Comparison of ENCODE assay signal across 17 cellular contexts in the genomic region with DNA sequence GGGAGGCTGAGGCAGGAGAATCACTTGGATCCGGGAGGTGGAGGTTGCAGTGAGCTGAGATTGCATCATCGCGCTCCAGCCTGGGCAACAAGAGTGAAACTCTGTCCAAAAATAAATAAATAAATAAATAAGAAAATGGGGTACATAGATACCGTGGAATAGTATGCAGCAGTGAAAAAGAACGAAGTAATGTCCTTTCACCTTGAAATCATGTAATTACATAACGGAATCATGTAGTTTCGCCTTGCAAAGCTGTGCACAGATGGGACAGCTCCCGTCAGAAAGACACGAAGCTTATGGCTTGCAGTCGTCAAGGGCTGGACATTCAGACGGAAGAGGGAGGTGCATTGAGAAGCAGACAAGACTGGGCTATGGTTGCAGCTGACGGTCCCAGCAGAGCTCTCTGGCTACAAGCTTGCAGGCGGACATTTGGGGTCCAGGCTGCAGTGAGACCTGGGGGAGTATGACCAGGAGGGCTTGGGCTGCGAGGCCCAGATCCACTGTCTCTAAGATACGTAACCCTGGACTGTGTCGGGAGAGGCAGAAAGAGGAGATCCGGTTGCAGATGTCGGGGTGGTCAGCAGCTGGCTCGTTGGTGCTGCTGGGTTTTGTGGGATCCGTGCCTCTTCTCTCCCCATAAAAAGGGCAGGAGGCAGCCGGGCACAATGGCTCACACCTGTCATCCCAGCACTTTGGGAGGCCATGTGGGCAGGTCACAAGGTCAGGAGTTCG. TPM values are rescaled to one million over a fixed set of nuclear protein-coding genes. Genes with fewer than 3 reads are reported as not detected.
DNase-seq lines count a peak whose midpoint lies in the region; ATAC-seq and TF ChIP-seq lines count a peak whose summit lies in the region.
"Had no signal": no experiment of that assay in that cellular context is flagged by ENCODE, and none has a peak within 500 bp of the region (broad histone marks: within the 10 kb centered on the region; RNA-seq: fewer than 3 reads in every experiment).

No MANE protein-coding gene starts in this region.

- no peak for TF ChIP-seq POLR2A in tibial nerve (IDR thresholded peaks at IDR 0.05)

- peaks cover 12% of the 10 kb centered on the region for H3K4me1 Mint-ChIP-seq in activated CD4-positive, alpha-beta T cell treated with anti-CD3 and anti-CD28 coated beads, Interleukin-2, amount 10 ng/mL, durations not matched to agents 7 days and 5 days
- peaks cover 7% of the 10 kb centered on the region for H3K4me1 Mint-ChIP-seq in activated CD4-positive, alpha-beta T cell treated with anti-CD3 and anti-CD28 coated beads for 36 hours
- H3K4me1 Mint-ChIP-seq in activated CD8-positive, alpha-beta memory T cell treated with anti-CD3 and anti-CD28 coated beads, Interleukin-2, amount 10 ng/mL, durations not matched to agents 7 days and 5 days = peaks cover 9% of the 10 kb centered on the region
- H3K4me1 Mint-ChIP-seq in osteocyte (ENCODE audit: unreplicated experiment) = no peaks in the 10 kb centered on the region

- peak overlapping the region in 6 of 11 experiments; percentile 14 to 62 (median 42); a peak in 5 of 22 replicates for H3K9ac ChIP-seq in BLaER1 treated with 17β-estradiol and CSF1 and Interleukin-3, amounts not matched to agents 10 nM and 100 nM

- intact Hi-C loops in activated CD4-positive, alpha-beta T cell treated with anti-CD3 and anti-CD28 coated beads for 36 hours (cut with DNase I, micrococcal nuclease) = no loop called here

- H3K27me3 Mint-ChIP-seq in activated CD4-positive, alpha-beta T cell treated with anti-CD3 and anti-CD28 coated beads, Interleukin-2, amount 10 ng/mL, durations not matched to agents 7 days and 5 days = no peaks in the 10 kb centered on the region
- no peaks in the 10 kb centered on the region for H3K27me3 Mint-ChIP-seq in activated CD4-positive, alpha-beta T cell treated with anti-CD3 and anti-CD28 coated beads for 36 hours
- H3K27me3 Mint-ChIP-seq in activated CD8-positive, alpha-beta memory T cell treated with anti-CD3 and anti-CD28 coated beads, Interleukin-2, amount 10 ng/mL, durations not matched to agents 7 days and 5 days = no peaks in the 10 kb centered on the region
- H3K27me3 Mint-ChIP-seq in osteocyte (ENCODE audit: unreplicated experiment) = no peaks in the 10 kb centered on the region

- CTCF ChIA-PET in activated CD4-positive, alpha-beta T cell treated with anti-CD3 and anti-CD28 coated beads, Interleukin-2, amount 10 ng/mL, durations not matched to agents 7 days and 5 days (lab: Charles Lee) = no interaction called here
- CTCF ChIA-PET in activated CD4-positive, alpha-beta T cell treated with anti-CD3 and anti-CD28 coated beads for 36 hours (lab: Charles Lee) = no interaction called here
- CTCF ChIA-PET in activated CD8-positive, alpha-beta memory T cell treated with anti-CD3 and anti-CD28 coated beads, Interleukin-2, amount 10 ng/mL, durations not matched to agents 7 days and 5 days (lab: Charles Lee) = no interaction called here

- H3K9me3 Mint-ChIP-seq in activated CD4-positive, alpha-beta T cell treated with anti-CD3 and anti-CD28 coated beads, Interleukin-2, amount 10 ng/mL, durations not matched to agents 7 days and 5 days = peaks cover 13% of the 10 kb centered on the region
- peaks cover 6% of the 10 kb centered on the region for H3K9me3 Mint-ChIP-seq in activated CD4-positive, alpha-beta T cell treated with anti-CD3 and anti-CD28 coated beads for 36 hours (ENCODE audit: low read depth)
- H3K9me3 Mint-ChIP-seq in activated CD8-positive, alpha-beta memory T cell treated with anti-CD3 and anti-CD28 coated beads, Interleukin-2, amount 10 ng/mL, durations not matched to agents 7 days and 5 days (ENCODE audit: low read depth) = no peaks in the 10 kb centered on the region
- no peaks in the 10 kb centered on the region for H3K9me3 Mint-ChIP-seq in osteocyte (ENCODE audit: unreplicated experiment)

- H3K27me3 ChIP-seq in BLaER1 treated with 17β-estradiol and CSF1 and Interleukin-3, amounts not matched to agents 10 nM and 100 nM = no peaks in the 10 kb centered on the region
- no peaks in the 10 kb centered on the region for H3K27me3 ChIP-seq in tibial nerve

- TF ChIP-seq CTCF in osteocyte (IDR thresholded peaks at IDR 0.05) (no peak), tibial nerve (IDR thresholded peaks at IDR 0.05) (no peak)

- no peak overlapping the region for H3K4me3 ChIP-seq in BLaER1 treated with 17β-estradiol and CSF1 and Interleukin-3, amounts not matched to agents 10 nM and 100 nM
- H3K4me3 ChIP-seq in tibial nerve = no peak overlapping the region

- no peaks in the 10 kb centered on the region for H4K20me1 ChIP-seq in BLaER1 treated with 17β-estradiol and CSF1 and Interleukin-3, amounts not matched to agents 10 nM and 100 nM

- no peak for ATAC-seq in activated CD4-positive, alpha-beta T cell treated with anti-CD3 and anti-CD28 coated beads for 36 hours
- no peak for ATAC-seq in activated CD8-positive, alpha-beta memory T cell treated with anti-CD3 and anti-CD28 coated beads, Interleukin-2, amount 10 ng/mL, durations not matched to agents 7 days and 5 days
- ATAC-seq in GM21737 (IDR thresholded peaks at IDR 0.05; ENCODE audit: unreplicated experiment) = no peak
- ATAC-seq: Right ventricle myocardium inferior had no signal

- DNase-seq in activated CD4-positive, alpha-beta T cell treated with anti-CD3 and anti-CD28 coated beads, Interleukin-2, amount 10 ng/mL, durations not matched to agents 7 days and 5 days = no peak
- DNase-seq in activated CD4-positive, alpha-beta T cell treated with anti-CD3 and anti-CD28 coated beads for 36 hours = no peak
- DNase-seq in activated CD8-positive, alpha-beta memory T cell treated with anti-CD3 and anti-CD28 coated beads, Interleukin-2, amount 10 ng/mL, durations not matched to agents 7 days and 5 days = peak; percentile 5
- DNase-seq in osteocyte (ENCODE audit: extremely low spot score, unreplicated experiment) (peak; percentile 72), tibial nerve (ENCODE audit: low spot score in 2 of 2) (no peak), globus pallidus (ENCODE audit: low spot score) (no peak)
- DNase-seq: COR-L47, DMS153, HCEC 1CT, NCI-H1436 treated with DMSO at 0.1 percent for 48 hours, NCI-H2081 treated with DMSO at 0.1 percent for 48 hours, NCI-H2227 treated with DMSO at 0.1 percent for 48 hours had no signal

- 91 to 94% methylated on average over 22 of the region's 22 CpGs for WGBS in tibial nerve, 2 donors

- no peak for TF ChIP-seq EP300 in tibial nerve (IDR thresholded peaks at IDR 0.05)

- no peaks in the 10 kb centered on the region for H3K36me3 ChIP-seq in BLaER1 treated with 17β-estradiol and CSF1 and Interleukin-3, amounts not matched to agents 10 nM and 100 nM
- no peaks in the 10 kb centered on the region for H3K36me3 ChIP-seq in tibial nerve

- no peak overlapping the region for H3K4me3 Mint-ChIP-seq in activated CD4-positive, alpha-beta T cell treated with anti-CD3 and anti-CD28 coated beads, Interleukin-2, amount 10 ng/mL, durations not matched to agents 7 days and 5 days
- no peak overlapping the region for H3K4me3 Mint-ChIP-seq in activated CD4-positive, alpha-beta T cell treated with anti-CD3 and anti-CD28 coated beads for 36 hours
- H3K4me3 Mint-ChIP-seq in activated CD8-positive, alpha-beta memory T cell treated with anti-CD3 and anti-CD28 coated beads, Interleukin-2, amount 10 ng/mL, durations not matched to agents 7 days and 5 days = no peak overlapping the region
- no peak overlapping the region for H3K4me3 Mint-ChIP-seq in osteocyte (ENCODE audit: unreplicated experiment)
- H3K4me3 Mint-ChIP-seq: CD14-positive monocyte had no signal

- H3K27ac Mint-ChIP-seq in activated CD4-positive, alpha-beta T cell treated with anti-CD3 and anti-CD28 coated beads, Interleukin-2, amount 10 ng/mL, durations not matched to agents 7 days and 5 days = peak overlapping the region; percentile 41
- no peak overlapping the region for H3K27ac Mint-ChIP-seq in activated CD4-positive, alpha-beta T cell treated with anti-CD3 and anti-CD28 coated beads for 36 hours
- H3K27ac Mint-ChIP-seq in activated CD8-positive, alpha-beta memory T cell treated with anti-CD3 and anti-CD28 coated beads, Interleukin-2, amount 10 ng/mL, durations not matched to agents 7 days and 5 days = no peak overlapping the region
- H3K27ac Mint-ChIP-seq in osteocyte (ENCODE audit: unreplicated experiment) = no peak overlapping the region

- peaks cover 6% of the 10 kb centered on the region for H3K36me3 Mint-ChIP-seq in activated CD4-positive, alpha-beta T cell treated with anti-CD3 and anti-CD28 coated beads, Interleukin-2, amount 10 ng/mL, durations not matched to agents 7 days and 5 days (ENCODE audit: low read depth)
- peaks cover 6% of the 10 kb centered on the region for H3K36me3 Mint-ChIP-seq in activated CD4-positive, alpha-beta T cell treated with anti-CD3 and anti-CD28 coated beads for 36 hours (ENCODE audit: low read depth)
- peaks cover 7% of the 10 kb centered on the region for H3K36me3 Mint-ChIP-seq in activated CD8-positive, alpha-beta memory T cell treated with anti-CD3 and anti-CD28 coated beads, Interleukin-2, amount 10 ng/mL, durations not matched to agents 7 days and 5 days
- H3K36me3 Mint-ChIP-seq in osteocyte (ENCODE audit: unreplicated experiment) = no peaks in the 10 kb centered on the region

- peaks cover 0 to 7% (median 0%) of the 10 kb centered on the region in 11 experiments; a peak in 4 of 22 replicates for H3K9me3 ChIP-seq in BLaER1 treated with 17β-estradiol and CSF1 and Interleukin-3, amounts not matched to agents 10 nM and 100 nM (replicated peaks in 1 of 11)
- peaks cover 0 to 27% (median 2%) of the 10 kb centered on the region in 4 donors for H3K9me3 ChIP-seq in tibial nerve

- H3K27ac ChIP-seq in BLaER1 treated with 17β-estradiol and CSF1 and Interleukin-3, amounts not matched to agents 10 nM and 100 nM = peak overlapping the region in 8 of 11 experiments; percentile 38 to 96 (median 62); a peak in 16 of 22 replicates
- no peak overlapping the region for H3K27ac ChIP-seq in tibial nerve

- peak overlapping the region in 10 of 11 experiments; percentile 30 to 71 (median 55); a peak in 18 of 22 replicates for H3K4me2 ChIP-seq in BLaER1 treated with 17β-estradiol and CSF1 and Interleukin-3, amounts not matched to agents 10 nM and 100 nM

- POLR2A ChIA-PET in activated CD4-positive, alpha-beta T cell treated with anti-CD3 and anti-CD28 coated beads, Interleukin-2, amount 10 ng/mL, durations not matched to agents 7 days and 5 days (lab: Charles Lee) = no interaction called here
- POLR2A ChIA-PET in activated CD4-positive, alpha-beta T cell treated with anti-CD3 and anti-CD28 coated beads for 36 hours (lab: Charles Lee) = no interaction called here

- peaks cover 29 to 85% (median 78%) of the 10 kb centered on the region in 10 experiments for H3K4me1 ChIP-seq in BLaER1 treated with 17β-estradiol and CSF1 and Interleukin-3, amounts not matched to agents 10 nM and 100 nM
- H3K4me1 ChIP-seq in tibial nerve = no peaks in the 10 kb centered on the region

RNA-seq across cellular contexts. Expression of a gene that starts 6.2 kb away (rescaled TPM):
- total RNA-seq in activated CD4-positive, alpha-beta T cell treated with anti-CD3 and anti-CD28 coated beads, Interleukin-2, amount 10 ng/mL, durations not matched to agents 7 days and 5 days = 100 to 1,000 TPM in 1 of 2 experiments, 10 to 100 TPM in 1; 99.1 to 107 TPM
- total RNA-seq in activated CD4-positive, alpha-beta T cell treated with anti-CD3 and anti-CD28 coated beads for 36 hours = 10 to 100 TPM; 19.8 to 21.2 TPM
- total RNA-seq in activated CD8-positive, alpha-beta memory T cell treated with anti-CD3 and anti-CD28 coated beads, Interleukin-2, amount 10 ng/mL, durations not matched to agents 7 days and 5 days = 100 to 1,000 TPM in 1 of 2 experiments, 10 to 100 TPM in 1; 82.4 to 109 TPM
- total RNA-seq in osteocyte (not detected in 2 replicates), tibial nerve (1 to 10 TPM in 3 of 4 donors, under 1 TPM in 1; 0.84 to 2.8 (median 1.2) TPM)
- total RNA-seq: A172 had no signal

RNA-seq across cellular contexts. Expression of a gene that starts 48.2 kb away (rescaled TPM):
- 10 to 100 TPM; 61.6 to 66.5 TPM for total RNA-seq in activated CD4-positive, alpha-beta T cell treated with anti-CD3 and anti-CD28 coated beads, Interleukin-2, amount 10 ng/mL, durations not matched to agents 7 days and 5 days
- total RNA-seq in activated CD4-positive, alpha-beta T cell treated with anti-CD3 and anti-CD28 coated beads for 36 hours = 10 to 100 TPM; 49.7 to 51.2 TPM
- 10 to 100 TPM; 83.9 to 88.8 TPM for total RNA-seq in activated CD8-positive, alpha-beta memory T cell treated with anti-CD3 and anti-CD28 coated beads, Interleukin-2, amount 10 ng/mL, durations not matched to agents 7 days and 5 days
- total RNA-seq in osteocyte (43.6 and 48.7 TPM in 2 replicates), tibial nerve (100 to 1,000 TPM in 1 of 4 donors, 10 to 100 TPM in 3; 58.3 to 139 (median 72.6) TPM)

Comparison
In these comparisons a context has a peak if more than half of its experiments do, and no peak if none do; other contexts are left out.
1. DNase-seq: peak in activated CD8-positive, alpha-beta memory T cell treated with anti-CD3 and anti-CD28 coated beads, Interleukin-2, amount 10 ng/mL, durations not matched to agents 7 days and 5 days (single experiment) and osteocyte (single experiment); none in activated CD4-positive, alpha-beta T cell treated with anti-CD3 and anti-CD28 coated beads, Interleukin-2, amount 10 ng/mL, durations not matched to agents 7 days and 5 days (single experiment), activated CD4-positive, alpha-beta T cell treated with anti-CD3 and anti-CD28 coated beads for 36 hours (single experiment), tibial nerve (0 of 2) and globus pallidus (single experiment).
2. H3K27ac ChIP-seq: peak in BLaER1 treated with 17β-estradiol and CSF1 and Interleukin-3, amounts not matched to agents 10 nM and 100 nM (8 of 11); none in tibial nerve (0 of 4).
3. RNA of a gene that starts 6.2 kb away (total RNA-seq): 82.4 to 109 TPM in activated CD8-positive, alpha-beta memory T cell treated with anti-CD3 and anti-CD28 coated beads, Interleukin-2, amount 10 ng/mL, durations not matched to agents 7 days and 5 days, 99.1 to 107 TPM in activated CD4-positive, alpha-beta T cell treated with anti-CD3 and anti-CD28 coated beads, Interleukin-2, amount 10 ng/mL, durations not matched to agents 7 days and 5 days and 19.8 to 21.2 TPM in activated CD4-positive, alpha-beta T cell treated with anti-CD3 and anti-CD28 coated beads for 36 hours; 0.84 to 2.8 TPM in tibial nerve and not detected in osteocyte; every median in the first group is over 4 times any median in the second.